In the genomic region with DNA sequence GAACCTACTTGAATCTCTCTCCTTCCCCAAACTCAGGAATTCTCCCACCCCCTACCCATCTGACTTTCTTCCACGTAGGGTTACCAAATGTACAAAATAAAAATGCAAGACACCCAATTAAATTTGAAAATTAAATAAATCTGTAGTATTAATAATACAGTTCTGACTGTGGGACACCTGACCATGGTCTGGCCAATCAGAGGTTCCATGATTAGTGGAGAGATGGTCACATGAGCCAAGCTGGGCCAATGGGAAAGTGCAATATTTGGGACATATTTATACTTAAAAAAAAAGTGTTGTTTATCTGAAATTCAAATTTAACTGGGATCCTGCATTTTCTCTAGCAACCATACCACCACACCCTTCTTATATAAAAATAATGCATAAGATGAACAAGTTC, we compare ENCODE assay signal across 23 cellular contexts. TPM values are rescaled to one million over a fixed set of nuclear protein-coding genes. Genes with fewer than 3 reads are reported as not detected.
DNase-seq lines count a peak whose midpoint lies in the region; ATAC-seq, FAIRE-seq and TF ChIP-seq lines count a peak whose summit lies in the region.
"Had no signal": no experiment of that assay in that cellular context is flagged by ENCODE, and none has a peak within 500 bp of the region (broad histone marks: within the 10 kb centered on the region; RNA-seq: fewer than 3 reads in every experiment).

No MANE protein-coding gene starts in this region.

- no peak for TF ChIP-seq RAD21 in H1 (IDR thresholded peaks at IDR 0.05 in 1 of 2, conservative IDR thresholded peaks at IDR 0.05 in 1 of 2; ENCODE audit: low read depth in 2 of 2, low read length in 2 of 2)

- H4K20me1 ChIP-seq in GM23338 (replicated peaks; ENCODE audit: insufficient read depth) (no peaks in the 10 kb centered on the region), H1 (replicated peaks in 1 of 2; ENCODE audit: control insufficient read depth in 1 of 2, insufficient read depth in 2 of 2, low read length in 2 of 2) (no peaks in the 10 kb centered on the region)

- H4K8ac ChIP-seq in H1 (ENCODE audit: extremely low read depth, insufficient read depth, low read length), result no peak overlapping the region
- no peak overlapping the region for H4K8ac ChIP-seq in neuronal stem cell (ENCODE audit: low read depth, low read length)

- H3K4me2 ChIP-seq in GM23338 (no peak overlapping the region), H1 (ENCODE audit: insufficient read depth in 1 of 2, low read depth in 2 of 2, low read length in 2 of 2) (no peak overlapping the region), neuronal stem cell (ENCODE audit: insufficient read depth, low read length, poor library complexity, severe bottlenecking) (no peak overlapping the region)
- H3K4me2 ChIP-seq: PC-9 had no signal

- H3K23ac ChIP-seq in H1 (ENCODE audit: insufficient read length) (no peak overlapping the region), neuronal stem cell (ENCODE audit: low read depth, low read length, poor library complexity) (no peak overlapping the region)

- H3K4ac ChIP-seq in H1 (replicated peaks; ENCODE audit: insufficient read length, low read depth, low read length), result no peak overlapping the region
- no peak overlapping the region for H3K4ac ChIP-seq in neuronal stem cell (ENCODE audit: low read length)

- H3K4me1 Mint-ChIP-seq in GM23338, result peaks cover 10% of the 10 kb centered on the region; the same call in 2 of the 3 replicates
- H3K4me1 Mint-ChIP-seq: immature natural killer cell had no signal

- H2AK5ac ChIP-seq in H1 (ENCODE audit: low read depth, low read length) (no peak overlapping the region), neuronal stem cell (ENCODE audit: low read depth, low read length) (no peak overlapping the region)

- ATAC-seq in GM23338 (no peak), SK-N-SH treated with all-trans-retinoic acid at 6 μM for 48 hours (peak; percentile 61; the same call in 2 of the 3 replicates), HG02588 (IDR thresholded peaks at IDR 0.05; ENCODE audit: unreplicated experiment) (no peak)
- ATAC-seq: Right ventricle myocardium inferior had no signal

- H3F3A ChIP-seq in GM23338 (replicated peaks; ENCODE audit: low read depth), result no peaks in the 10 kb centered on the region

- FAIRE-seq in H1 (lab: Jason Lieb, UNC), result no peak
- FAIRE-seq: colon had no signal

- no peak overlapping the region for H3K27ac Mint-ChIP-seq in GM23338
- H3K27ac Mint-ChIP-seq: activated CD4-positive, alpha-beta T cell treated with anti-CD3 and anti-CD28 coated beads, Interleukin-2, amount 10 ng/mL, durations not matched to agents 7 days and 5 days; memory B cell; progenitor cell of endocrine pancreas; type B pancreatic cell had no signal

- no peak overlapping the region for H3K56ac ChIP-seq in H1 (replicated peaks; ENCODE audit: insufficient read length, low read depth, low read length)

- peaks cover 12% of the 10 kb centered on the region for H3K27me3 Mint-ChIP-seq in GM23338 (ENCODE audit: insufficient read depth, low read depth, poor library complexity)

- H3K27me3 ChIP-seq in GM23338 (ENCODE audit: insufficient read depth) (no peaks in the 10 kb centered on the region), H1 (replicated peaks in 1 of 4; ENCODE audit: control insufficient read depth in 3 of 4, extremely low read depth in 1 of 4, insufficient read depth in 3 of 4, low read length in 3 of 4) (no peaks in the 10 kb centered on the region), neuronal stem cell (ENCODE audit: control insufficient read depth in 3 of 3, insufficient read depth in 3 of 3, low read depth in 1 of 3, low read length in 3 of 3) (no peaks in the 10 kb centered on the region), tibial nerve (peaks cover 0 to 8% of the 10 kb centered on the region in 2 donors)
- H3K27me3 ChIP-seq: brain microvascular endothelial cell, neutrophil, right lobe of liver had no signal

- no peak overlapping the region; the same call in 1 of the 2 replicates for H3K18ac ChIP-seq in H1 (ENCODE audit: extremely low read depth, low read length)
- H3K18ac ChIP-seq in neuronal stem cell (ENCODE audit: low read length), result no peak overlapping the region

- H3K4me3 ChIP-seq in GM23338, result no peak overlapping the region
- no peak overlapping the region for H3K4me3 ChIP-seq in H1 (ENCODE audit: extremely low read depth in 1 of 4, insufficient read depth in 2 of 4, low read depth in 3 of 4, low read length in 4 of 4)
- H3K4me3 ChIP-seq in neuronal stem cell (ENCODE audit: low read length in 2 of 2), result no peak overlapping the region
- no peak overlapping the region for H3K4me3 ChIP-seq in tibial nerve
- H3K4me3 ChIP-seq: PC-9, right lobe of liver had no signal

- H3K36me3 ChIP-seq in GM23338 (ENCODE audit: insufficient read depth), result no peaks in the 10 kb centered on the region
- H3K36me3 ChIP-seq in H1 (ENCODE audit: control insufficient read depth in 2 of 4, insufficient read depth in 4 of 4, low read length in 3 of 4), result no peaks in the 10 kb centered on the region
- H3K36me3 ChIP-seq in neuronal stem cell (replicated peaks in 1 of 2; ENCODE audit: control insufficient read depth in 2 of 2, insufficient read depth in 2 of 2, low read length in 2 of 2), result no peaks in the 10 kb centered on the region
- H3K36me3 ChIP-seq in tibial nerve, result no peaks in the 10 kb centered on the region
- H3K36me3 ChIP-seq: brain microvascular endothelial cell, neutrophil, right lobe of liver had no signal

- no peaks in the 10 kb centered on the region for H3K23me2 ChIP-seq in H1 (ENCODE audit: low read depth, low read length)

- H3K36me3 Mint-ChIP-seq in GM23338 (ENCODE audit: low read depth), result no peaks in the 10 kb centered on the region
- H3K36me3 Mint-ChIP-seq: CD14-positive monocyte, immature natural killer cell, memory B cell, type B pancreatic cell had no signal

- no peak for TF ChIP-seq EP300 in H1 (IDR thresholded peaks at IDR 0.05; ENCODE audit: borderline replicate concordance in 1 of 2, low read depth in 2 of 2, low read length in 2 of 2)
- TF ChIP-seq EP300 in tibial nerve (IDR thresholded peaks at IDR 0.05), result no peak

- H2BK12ac ChIP-seq in H1 (ENCODE audit: low read depth, low read length), result no peak overlapping the region
- H2BK12ac ChIP-seq in neuronal stem cell (ENCODE audit: low read length), result no peak overlapping the region

- TF ChIP-seq CTCF in GM23338 (conservative IDR thresholded peaks at IDR 0.05; ENCODE audit: low read depth in 2 of 2) (no peak), H1 (IDR thresholded peaks at IDR 0.05; ENCODE audit: control extremely low read depth in 1 of 3, insufficient read depth in 1 of 3, low read depth in 1 of 3, low read length in 3 of 3) (no peak), tibial nerve (IDR thresholded peaks at IDR 0.05) (no peak)

- no peaks in the 10 kb centered on the region; the same call in 1 of the 2 replicates for H3K4me1 ChIP-seq in GM23338 (ENCODE audit: insufficient read depth)
- H3K4me1 ChIP-seq in H1 (replicated peaks in 1 of 4; ENCODE audit: control insufficient read depth in 3 of 4, insufficient read depth in 4 of 4, low read length in 3 of 4), result no peaks in the 10 kb centered on the region
- H3K4me1 ChIP-seq in neuronal stem cell (ENCODE audit: control insufficient read depth in 2 of 2, insufficient read depth in 1 of 2, low read depth in 1 of 2, low read length in 2 of 2), result peaks cover 8 to 18% of the 10 kb centered on the region in 2 donors
- no peaks in the 10 kb centered on the region for H3K4me1 ChIP-seq in tibial nerve
- H3K4me1 ChIP-seq: foreskin keratinocyte, right lobe of liver had no signal

- H3K14ac ChIP-seq in H1 (ENCODE audit: insufficient read length) (no peak overlapping the region), neuronal stem cell (ENCODE audit: low read length) (no peak overlapping the region)

- H3K9me2 ChIP-seq in GM23338 (ENCODE audit: insufficient read depth), result peaks cover 5% of the 10 kb centered on the region; the same call in 1 of the 2 replicates

- H2BK20ac ChIP-seq in H1 (ENCODE audit: low read length), result no peak overlapping the region

- WGBS in H1 (ENCODE audit: extremely low coverage in 1 of 2, insufficient coverage in 1 of 2, insufficient read length in 1 of 2, insufficient replicate concordance in 2 of 2, low coverage in 1 of 2, low lambda C conversion rate in 2 of 2, missing lambda C conversion rate in 1 of 2), 2 experiments, result 67% methylated on average over 1 of the region's 1 CpG; no CpG with 5 or more reads in 1 of the 2 experiments
- WGBS in neuronal stem cell (ENCODE audit: extremely low coverage in 2 of 2, insufficient read length in 2 of 2, insufficient replicate concordance in 1 of 2), 2 donors, result no CpG with 5 or more reads among the region's 1 CpG
- WGBS in tibial nerve, 2 donors, result 51 to 62% methylated on average over 1 of the region's 1 CpG

- H3K9me3 ChIP-seq in H1 (ENCODE audit: insufficient read depth in 2 of 2, low read depth in 1 of 2, low read length in 1 of 2) (no peaks in the 10 kb centered on the region), neuronal stem cell (replicated peaks in 1 of 2; ENCODE audit: control insufficient read depth in 2 of 2, insufficient read depth in 1 of 2, low read depth in 1 of 2, low read length in 2 of 2) (no peaks in the 10 kb centered on the region), tibial nerve (no peaks in the 10 kb centered on the region)
- H3K9me3 ChIP-seq: neutrophil, right lobe of liver had no signal

- H4K91ac ChIP-seq in H1 (replicated peaks; ENCODE audit: insufficient read length, low read length) (no peak overlapping the region), neuronal stem cell (ENCODE audit: low read depth, low read length, poor library complexity) (no peak overlapping the region)

- no peak overlapping the region for H3K9ac ChIP-seq in H1 (replicated peaks in 1 of 4; ENCODE audit: extremely low read depth in 1 of 4, low read depth in 3 of 4, low read length in 3 of 4)
- H3K9ac ChIP-seq in neuronal stem cell (ENCODE audit: low read depth, low read length, poor library complexity), result no peak overlapping the region

- no peaks in the 10 kb centered on the region for H3K9me3 Mint-ChIP-seq in GM23338
- H3K9me3 Mint-ChIP-seq: activated CD4-positive, alpha-beta T cell treated with anti-CD3 and anti-CD28 coated beads, Interleukin-2, amount 10 ng/mL, durations not matched to agents 7 days and 5 days; activated T-cell treated with anti-CD3 and anti-CD28 coated beads, Interleukin-2, amount 50 U/mL, for 4 hours; immature natural killer cell; memory B cell; type B pancreatic cell had no signal

- H2BK15ac ChIP-seq in H1 (ENCODE audit: low read length) (no peak overlapping the region), neuronal stem cell (ENCODE audit: low read length) (no peak overlapping the region)

- H3K79me2 ChIP-seq in GM23338 (replicated peaks; ENCODE audit: insufficient read depth), result no peaks in the 10 kb centered on the region
- H3K79me2 ChIP-seq in H1 (ENCODE audit: control insufficient read depth in 1 of 2, insufficient read depth in 2 of 2, low read length in 2 of 2), result no peaks in the 10 kb centered on the region

- H3K27ac ChIP-seq in GM23338 (ENCODE audit: low read depth) (no peak overlapping the region), H1 (ENCODE audit: low read depth, low read length) (no peak overlapping the region), neuronal stem cell (replicated peaks; ENCODE audit: low read length) (no peak overlapping the region), tibial nerve (no peak overlapping the region)
- H3K27ac ChIP-seq: brain microvascular endothelial cell, foreskin keratinocyte, neutrophil, PC-9, right lobe of liver, VCaP had no signal

- H4K5ac ChIP-seq in H1 (ENCODE audit: insufficient read length, low read depth, low read length), result no peak overlapping the region

- DNase-seq in GM23338 (ENCODE audit: low spot score) (peak; percentile 6), H1 (ENCODE audit: low read depth in 1 of 2, low spot score in 2 of 2) (no peak), neuronal stem cell (ENCODE audit: low spot score) (no peak), tibial nerve (ENCODE audit: low spot score in 2 of 2) (no peak)
- DNase-seq in activated T-cell treated with anti-CD3 and anti-CD28 coated beads, Interleukin-2, amount 50 U/mL, for 48 hours, result no peak
- DNase-seq: NCI-H510A had no signal

- H3K4me3 Mint-ChIP-seq in GM23338, result no peak overlapping the region
- H3K4me3 Mint-ChIP-seq: activated CD4-positive, alpha-beta T cell treated with anti-CD3 and anti-CD28 coated beads, Interleukin-2, amount 10 ng/mL, durations not matched to agents 7 days and 5 days; activated T-cell treated with anti-CD3 and anti-CD28 coated beads, Interleukin-2, amount 50 U/mL, for 4 hours; CD14-positive monocyte; immature natural killer cell; memory B cell; type B pancreatic cell had no signal

- CTCF ChIA-PET in H1 (lab: Charles Lee; ENCODE audit: partially characterized antibody), result interaction anchor here (0.5 to 9.3 kb wide), 10 partner anchors 11 to 1097 kb away, joined by 3 to 98 read pairs (median 5); no protein-coding TSS in a partner anchor

- POLR2A ChIA-PET in H1 (lab: Charles Lee; ENCODE audit: partially characterized antibody), result no interaction called here

- H2AFZ ChIP-seq in GM23338, result no peak overlapping the region
- H2AFZ ChIP-seq in H1 (ENCODE audit: low read length), result no peak overlapping the region
- H2AFZ ChIP-seq in neuronal stem cell (ENCODE audit: low read length), result peak overlapping the region; percentile 54
- H2AFZ ChIP-seq: PC-9 had no signal

- TF ChIP-seq POLR2A in H1 (IDR thresholded peaks at IDR 0.05; ENCODE audit: control extremely low read depth in 1 of 2, low read depth in 2 of 2, low read length in 2 of 2), result no peak
- TF ChIP-seq POLR2A in tibial nerve (IDR thresholded peaks at IDR 0.05), result no peak

- H2BK5ac ChIP-seq in H1 (ENCODE audit: low read depth, low read length) (no peak overlapping the region), neuronal stem cell (ENCODE audit: low read length) (no peak overlapping the region)

- no peak overlapping the region for H2BK120ac ChIP-seq in H1 (replicated peaks; ENCODE audit: low read depth, low read length)
- H2BK120ac ChIP-seq in neuronal stem cell (ENCODE audit: low read depth, low read length), result no peak overlapping the region

- no peaks in the 10 kb centered on the region for H3K79me1 ChIP-seq in H1 (ENCODE audit: low read depth, low read length)
- H3K79me1 ChIP-seq in neuronal stem cell (ENCODE audit: low read depth, low read length), result no peaks in the 10 kb centered on the region

RNA-seq across cellular contexts. Expression of a gene that starts 29.8 kb away (rescaled TPM):
- total RNA-seq in GM23338 (2014; rRNA removed; shearing (Covaris generic)), result 9.3 and 10.0 TPM in 2 replicates
- polyA plus RNA-seq in GM23338 (2016; fragmentation: Nextera tagmentation; extraction: Ambion mirVana), result 6.0 and 8.3 TPM in 2 replicates
- total RNA-seq in H1 (2021; fragmentation: NEBNext Ultra II Directional; extraction: Animal tissue kit (Norgen Biotek cat#: 25700)), result 11.0 and 11.1 TPM in 2 replicates
- 7.2 and 8.1 TPM in 2 replicates for polyA plus RNA-seq in H1 (2011; rRNA removed)
- polyA plus RNA-seq in H1 (2011; cell fraction: cytosol; rRNA removed), result 6.7 TPM
- polyA plus RNA-seq in H1 (2011; cell fraction: nucleus; rRNA removed), result 7.9 TPM
- polyA plus RNA-seq in H1 (2012, experiment 1 of 2), result 5.3 to 7.6 TPM (median 7.1 TPM) in 4 replicates
- polyA plus RNA-seq in H1 (2012, experiment 2 of 2), result 5.6 TPM
- polyA plus RNA-seq in H1 (2013, experiment 1 of 2), result 8.7 TPM
- polyA plus RNA-seq in H1 (2013, experiment 2 of 2), result 8.7 TPM
- polyA minus RNA-seq in H1 (2011; rRNA and poly(A)+ RNA removed), result 8.7 and 9.2 TPM in 2 replicates
- polyA minus RNA-seq in H1 (2011; cell fraction: cytosol; rRNA and poly(A)+ RNA removed), result 6.6 TPM
- polyA minus RNA-seq in H1 (2011; cell fraction: nucleus; rRNA and poly(A)+ RNA removed), result 7.5 TPM
- polyA plus RNA-seq in neuronal stem cell (2013, experiment 1 of 2), result 11.5 TPM
- polyA plus RNA-seq in neuronal stem cell (2013, experiment 2 of 2), result 11.4 TPM
- total RNA-seq in tibial nerve, result 1 to 10 TPM in 1 of 4 donors, under 1 TPM in 3; 0.20 to 1.2 (median 0.54) TPM
